Comparison of ENCODE assay signal across 14 cellular contexts in genomic region chr2:23606196-23606595, GRCh38.
DNase-seq lines count a peak whose midpoint lies in the region; ATAC-seq, FAIRE-seq and TF ChIP-seq lines count a peak whose summit lies in the region.
"Had no signal": no experiment of that assay in that cellular context is flagged by ENCODE, and none has a peak within 500 bp of the region (broad histone marks: within the 10 kb centered on the region; RNA-seq: fewer than 3 reads in every experiment).

No MANE protein-coding gene starts in this region.

- H3K56ac ChIP-seq in H1 (replicated peaks; ENCODE audit: insufficient read length, low read depth, low read length) = no peak overlapping the region

- no peak overlapping the region for H4K12ac ChIP-seq in trophoblast cell (ENCODE audit: low read depth, low read length)

- ATAC-seq in natural killer cell treated with Interleukin-12 subunit alpha and Interleukin-12 subunit beta and Interleukin-15 and Interleukin-18, amount 100 ng/mL, for 72 hours = no peak
- ATAC-seq in natural killer cell (no peak), HG02884 (IDR thresholded peaks at IDR 0.05; ENCODE audit: unreplicated experiment) (no peak)
- ATAC-seq: CD8-positive, alpha-beta T cell; HCT116 had no signal

- no peak overlapping the region for H4K8ac ChIP-seq in H1 (ENCODE audit: extremely low read depth, insufficient read depth, low read length)
- no peak overlapping the region for H4K8ac ChIP-seq in trophoblast cell (ENCODE audit: low read depth, low read length)

- H3K18ac ChIP-seq in H1 (ENCODE audit: extremely low read depth, low read length) (no peak overlapping the region; the same call in 1 of the 2 replicates), trophoblast cell (ENCODE audit: low read length) (no peak overlapping the region)

- H3K36me3 Mint-ChIP-seq in natural killer cell treated with Interleukin-12 subunit alpha and Interleukin-12 subunit beta and Interleukin-15 and Interleukin-18, amount 100 ng/mL, for 72 hours = peaks cover under 1% of the 10 kb centered on the region
- H3K36me3 Mint-ChIP-seq in natural killer cell (no peaks in the 10 kb centered on the region), Calu3 (ENCODE audit: insufficient read depth, unreplicated experiment) (peaks cover 5% of the 10 kb centered on the region)
- H3K36me3 Mint-ChIP-seq: CD8-positive, alpha-beta T cell had no signal

- H2AFZ ChIP-seq in H1 (ENCODE audit: low read length) (no peak overlapping the region), trophoblast cell (ENCODE audit: insufficient read depth, low read length, poor library complexity) (no peak overlapping the region)

- TF ChIP-seq RAD21 in H1 (IDR thresholded peaks at IDR 0.05 in 1 of 2, conservative IDR thresholded peaks at IDR 0.05 in 1 of 2; ENCODE audit: low read depth in 2 of 2, low read length in 2 of 2) = no peak

- no peak overlapping the region for H4K91ac ChIP-seq in H1 (replicated peaks; ENCODE audit: insufficient read length, low read length)
- H4K91ac ChIP-seq in trophoblast cell (ENCODE audit: low read depth, low read length) = no peak overlapping the region

- H3K79me1 ChIP-seq in H1 (ENCODE audit: low read depth, low read length) (no peaks in the 10 kb centered on the region), trophoblast cell (ENCODE audit: low read length) (peaks cover 15% of the 10 kb centered on the region)

- H4K20me1 ChIP-seq in H1 (replicated peaks in 1 of 2; ENCODE audit: control insufficient read depth in 1 of 2, insufficient read depth in 2 of 2, low read length in 2 of 2) = no peaks in the 10 kb centered on the region

- peaks cover 0 to 2% of the 10 kb centered on the region in 2 donors for H3K4me1 Mint-ChIP-seq in natural killer cell treated with Interleukin-12 subunit alpha and Interleukin-12 subunit beta and Interleukin-15 and Interleukin-18, amount 100 ng/mL, for 72 hours (ENCODE audit: low read depth in 2 of 2)
- H3K4me1 Mint-ChIP-seq in natural killer cell = no peaks in the 10 kb centered on the region
- no peaks in the 10 kb centered on the region for H3K4me1 Mint-ChIP-seq in Calu3 (ENCODE audit: low read depth, unreplicated experiment)

- peaks cover 10 to 18% of the 10 kb centered on the region in 2 donors for H3K27me3 Mint-ChIP-seq in natural killer cell treated with Interleukin-12 subunit alpha and Interleukin-12 subunit beta and Interleukin-15 and Interleukin-18, amount 100 ng/mL, for 72 hours
- peaks cover 4 to 25% of the 10 kb centered on the region in 2 donors for H3K27me3 Mint-ChIP-seq in natural killer cell (ENCODE audit: low read depth in 2 of 2)
- H3K27me3 Mint-ChIP-seq in Calu3 (ENCODE audit: unreplicated experiment) = no peaks in the 10 kb centered on the region

- no peak for TF ChIP-seq EP300 in H1 (IDR thresholded peaks at IDR 0.05; ENCODE audit: borderline replicate concordance in 1 of 2, low read depth in 2 of 2, low read length in 2 of 2)

- no peak for TF ChIP-seq POLR2A in H1 (IDR thresholded peaks at IDR 0.05; ENCODE audit: control extremely low read depth in 1 of 2, low read depth in 2 of 2, low read length in 2 of 2)

- intact Hi-C loops in natural killer cell (cut with micrococcal nuclease) (no loop called here), Calu3 (cut with micrococcal nuclease; ENCODE audit: unreplicated experiment) (no loop called here)

- H3K4me2 ChIP-seq in H1 (ENCODE audit: insufficient read depth in 1 of 2, low read depth in 2 of 2, low read length in 2 of 2) (no peak overlapping the region), trophoblast cell (ENCODE audit: low read length) (no peak overlapping the region)
- H3K4me2 ChIP-seq: KMS-11 had no signal

- H3K4me3 Mint-ChIP-seq in natural killer cell treated with Interleukin-12 subunit alpha and Interleukin-12 subunit beta and Interleukin-15 and Interleukin-18, amount 100 ng/mL, for 72 hours = no peak overlapping the region
- H3K4me3 Mint-ChIP-seq in natural killer cell (no peak overlapping the region), Calu3 (ENCODE audit: low read depth, unreplicated experiment) (no peak overlapping the region)
- H3K4me3 Mint-ChIP-seq: CD8-positive, alpha-beta T cell had no signal

- no peak overlapping the region for H3K4me3 ChIP-seq in H1 (ENCODE audit: extremely low read depth in 1 of 4, insufficient read depth in 2 of 4, low read depth in 3 of 4, low read length in 4 of 4)
- no peak overlapping the region for H3K4me3 ChIP-seq in trophoblast cell (ENCODE audit: low read depth, low read length)

- peak; percentile 12 for DNase-seq in natural killer cell treated with Interleukin-12 subunit alpha and Interleukin-12 subunit beta and Interleukin-15 and Interleukin-18, amount 100 ng/mL, for 72 hours (ENCODE audit: low spot score)
- DNase-seq in natural killer cell (no peak), H1 (ENCODE audit: low read depth in 1 of 2, low spot score in 2 of 2) (no peak), trophoblast cell (peak; percentile 59 to 65), Calu3 (no peak), midbrain (lab: John Stamatoyannopoulos, UW) (no peak)
- DNase-seq: BE2C; Caco-2; CD8-positive, alpha-beta T cell; DMS 273 treated with DMSO at 0.1 percent for 48 hours had no signal

- no peaks in the 10 kb centered on the region for H3K27me3 ChIP-seq in H1 (replicated peaks in 1 of 4; ENCODE audit: control insufficient read depth in 3 of 4, extremely low read depth in 1 of 4, insufficient read depth in 3 of 4, low read length in 3 of 4)
- no peaks in the 10 kb centered on the region for H3K27me3 ChIP-seq in trophoblast cell (ENCODE audit: insufficient read depth, low read length)
- H3K27me3 ChIP-seq: BE2C had no signal

- POLR2A ChIA-PET in H1 (lab: Charles Lee; ENCODE audit: partially characterized antibody) = interaction anchor here (1.0 kb wide), 1 partner anchor 15 kb away, joined by 3 read pairs; no protein-coding TSS in a partner anchor

- H3K9me3 Mint-ChIP-seq in natural killer cell treated with Interleukin-12 subunit alpha and Interleukin-12 subunit beta and Interleukin-15 and Interleukin-18, amount 100 ng/mL, for 72 hours = peaks cover 4% of the 10 kb centered on the region
- H3K9me3 Mint-ChIP-seq in natural killer cell (peaks cover 2 to 5% of the 10 kb centered on the region in 2 donors), Calu3 (ENCODE audit: low read depth, unreplicated experiment) (peaks cover 13% of the 10 kb centered on the region)

- H3K14ac ChIP-seq in H1 (ENCODE audit: insufficient read length) = no peak overlapping the region
- no peak overlapping the region for H3K14ac ChIP-seq in trophoblast cell (ENCODE audit: low read length)

- H3K4ac ChIP-seq in H1 (replicated peaks; ENCODE audit: insufficient read length, low read depth, low read length) (no peak overlapping the region), trophoblast cell (ENCODE audit: low read depth, low read length) (no peak overlapping the region)

- H2BK120ac ChIP-seq in H1 (replicated peaks; ENCODE audit: low read depth, low read length) (no peak overlapping the region), trophoblast cell (ENCODE audit: insufficient read depth, low read length, poor library complexity) (no peak overlapping the region)

- no peak overlapping the region for H4K5ac ChIP-seq in H1 (ENCODE audit: insufficient read length, low read depth, low read length)

- CTCF ChIA-PET in H1 (lab: Charles Lee; ENCODE audit: partially characterized antibody) (interaction anchor here (7.0 kb wide), 1 partner anchor 19 kb away, joined by 47 read pairs; no protein-coding TSS in a partner anchor), Calu3 (lab: Charles Lee) (no interaction called here)

- WGBS in H1 (ENCODE audit: extremely low coverage in 1 of 2, insufficient coverage in 1 of 2, insufficient read length in 1 of 2, insufficient replicate concordance in 2 of 2, low coverage in 1 of 2, low lambda C conversion rate in 2 of 2, missing lambda C conversion rate in 1 of 2), 2 experiments = 88% methylated on average over 9 of the region's 9 CpGs; no CpG with 5 or more reads in 1 of the 2 experiments
- WGBS in trophoblast cell (ENCODE audit: extremely low coverage, insufficient coverage, insufficient read length) = no CpG with 5 or more reads among the region's 9 CpGs

- peaks cover 3% of the 10 kb centered on the region; the same call in 1 of the 2 replicates for H3K23me2 ChIP-seq in H1 (ENCODE audit: low read depth, low read length)

- BruUV-seq in Calu3 (replicated peaks; lab: Mats Ljungman, UMichigan) = no TSS peak

- H2BK15ac ChIP-seq in H1 (ENCODE audit: low read length) = no peak overlapping the region

- TF ChIP-seq CTCF in natural killer cell (IDR thresholded peaks at IDR 0.05) (no peak), H1 (IDR thresholded peaks at IDR 0.05; ENCODE audit: control extremely low read depth in 1 of 3, insufficient read depth in 1 of 3, low read depth in 1 of 3, low read length in 3 of 3) (no peak), Calu3 (IDR thresholded peaks at IDR 0.05; ENCODE audit: unreplicated experiment) (no peak)

- H3K4me1 ChIP-seq in H1 (replicated peaks in 1 of 4; ENCODE audit: control insufficient read depth in 3 of 4, insufficient read depth in 4 of 4, low read length in 3 of 4) (peaks cover 2 to 13% (median 6%) of the 10 kb centered on the region in 4 experiments; a peak in 6 of 7 replicates), trophoblast cell (ENCODE audit: control insufficient read depth in 1 of 2, insufficient read depth in 2 of 2, low read length in 2 of 2) (peaks cover 10 to 22% of the 10 kb centered on the region in 2 experiments)
- H3K4me1 ChIP-seq: BE2C, Caco-2 had no signal

- H3K23ac ChIP-seq in H1 (ENCODE audit: insufficient read length) (no peak overlapping the region), trophoblast cell (ENCODE audit: low read length) (no peak overlapping the region)

- H3K9ac ChIP-seq in H1 (replicated peaks in 1 of 4; ENCODE audit: extremely low read depth in 1 of 4, low read depth in 3 of 4, low read length in 3 of 4) (no peak overlapping the region), trophoblast cell (ENCODE audit: low read length) (no peak overlapping the region)
- H3K9ac ChIP-seq: KMS-11 had no signal

- no peak for FAIRE-seq in H1 (lab: Jason Lieb, UNC)

- H2BK5ac ChIP-seq in H1 (ENCODE audit: low read depth, low read length) (peak overlapping the region; percentile 63; the same call in 1 of the 2 replicates), trophoblast cell (ENCODE audit: low read depth, low read length, poor library complexity) (no peak overlapping the region)

- H3K36me3 ChIP-seq in H1 (ENCODE audit: control insufficient read depth in 2 of 4, insufficient read depth in 4 of 4, low read length in 3 of 4) (no peaks in the 10 kb centered on the region; a peak in 1 of 8 replicates), trophoblast cell (ENCODE audit: control insufficient read depth in 1 of 2, insufficient read depth in 2 of 2, low read length in 2 of 2) (no peaks in the 10 kb centered on the region)
- H3K36me3 ChIP-seq: BE2C had no signal

- peak overlapping the region; percentile 75; the same call in 1 of the 2 replicates for H2BK12ac ChIP-seq in H1 (ENCODE audit: low read depth, low read length)
- no peak overlapping the region for H2BK12ac ChIP-seq in trophoblast cell (ENCODE audit: low read length)

- 0 out of 2 replicates have a peak overlapping the region, but pooled peaks have one; percentile 39 for H2AK5ac ChIP-seq in H1 (ENCODE audit: low read depth, low read length)
- no peak overlapping the region for H2AK5ac ChIP-seq in trophoblast cell (ENCODE audit: low read length)

- no peak overlapping the region for H3K27ac ChIP-seq in H1 (ENCODE audit: low read depth, low read length)
- H3K27ac ChIP-seq in trophoblast cell (ENCODE audit: low read depth, low read length) = no peak overlapping the region
- H3K27ac ChIP-seq: C4-2B, KMS-11 had no signal

- no peak overlapping the region for H3K27ac Mint-ChIP-seq in natural killer cell treated with Interleukin-12 subunit alpha and Interleukin-12 subunit beta and Interleukin-15 and Interleukin-18, amount 100 ng/mL, for 72 hours
- no peak overlapping the region for H3K27ac Mint-ChIP-seq in natural killer cell
- no peak overlapping the region for H3K27ac Mint-ChIP-seq in Calu3 (ENCODE audit: unreplicated experiment)
- H3K27ac Mint-ChIP-seq: CD8-positive, alpha-beta T cell had no signal

- H3K79me2 ChIP-seq in H1 (ENCODE audit: control insufficient read depth in 1 of 2, insufficient read depth in 2 of 2, low read length in 2 of 2) (no peaks in the 10 kb centered on the region), trophoblast cell (ENCODE audit: control insufficient read depth, insufficient read depth, low read length, poor library complexity) (peaks cover 2% of the 10 kb centered on the region)

- H2BK20ac ChIP-seq in H1 (ENCODE audit: low read length) = no peak overlapping the region

- peaks cover 5 to 9% of the 10 kb centered on the region in 2 experiments; a peak in 3 of 4 replicates for H3K9me3 ChIP-seq in H1 (ENCODE audit: insufficient read depth in 2 of 2, low read depth in 1 of 2, low read length in 1 of 2)
- H3K9me3 ChIP-seq in trophoblast cell (ENCODE audit: insufficient read depth, low read depth, low read length) = peaks cover 8% of the 10 kb centered on the region
- H3K9me3 ChIP-seq: Caco-2 had no signal

Comparison
In these comparisons a context has a peak if more than half of its experiments do, and no peak if none do; other contexts are left out.
1. DNase-seq: peak in natural killer cell treated with Interleukin-12 subunit alpha and Interleukin-12 subunit beta and Interleukin-15 and Interleukin-18, amount 100 ng/mL, for 72 hours (single experiment) and trophoblast cell (2 of 2); none in natural killer cell (single experiment), H1 (0 of 2), Calu3 (single experiment) and midbrain (single experiment).